In the genomic region with DNA sequence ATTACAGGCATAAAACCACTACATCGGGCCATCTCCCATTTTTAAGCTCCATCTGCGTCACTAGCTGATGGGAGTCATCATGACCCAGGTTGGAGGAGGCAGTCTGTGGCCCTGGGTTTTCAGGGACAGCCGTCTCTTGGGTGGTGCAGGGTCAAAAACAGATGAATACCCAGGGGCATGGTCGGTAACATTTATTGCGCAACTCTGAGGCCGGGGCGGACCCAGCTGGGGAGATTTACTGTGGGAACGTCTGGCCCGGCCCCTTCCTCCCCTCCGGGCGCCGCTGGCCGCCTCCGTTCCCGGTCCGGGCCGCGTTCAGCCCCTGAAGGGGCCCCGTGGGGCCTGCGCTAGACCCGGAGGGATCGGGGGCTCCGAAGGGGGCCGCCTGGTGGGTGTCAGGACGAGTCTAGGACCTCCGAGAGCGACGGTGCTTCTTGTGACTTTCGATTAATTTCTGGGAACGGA, we compare ENCODE assay signal across 6 cellular contexts. TPM values are rescaled to one million over a fixed set of nuclear protein-coding genes. Genes with fewer than 3 reads are reported as not detected.
DNase-seq lines count a peak whose midpoint lies in the region; ATAC-seq, FAIRE-seq and TF ChIP-seq lines count a peak whose summit lies in the region.

No MANE protein-coding gene starts in this region.

- H3K4me2 ChIP-seq in endothelial cell of umbilical vein (ENCODE audit: insufficient read depth, low read length) (no peak overlapping the region), PC-3 (ENCODE audit: low read length) (no peak overlapping the region)

- CTCF ChIA-PET in endothelial cell of umbilical vein (lab: Charles Lee) = interaction anchor here (0.9 to 1.9 kb wide), 6 partner anchors 10 to 62 kb away, joined by 3 to 8 read pairs (median 4); partner anchors contain the start of genes ODAD3 and PRKCSH
- CTCF ChIA-PET in PC-3 (lab: Charles Lee) = interaction anchor here (1.0 to 1.9 kb wide), 2 partner anchors 15 to 39 kb away, joined by 4 to 6 read pairs; partner anchors contain the start of gene PRKCSH

- no peaks in the 10 kb centered on the region for H3K36me3 ChIP-seq in endothelial cell of umbilical vein (ENCODE audit: control insufficient read depth in 2 of 2, extremely low read depth in 1 of 2, insufficient read depth in 2 of 2, low read length in 2 of 2)
- H3K36me3 ChIP-seq in PC-3 (ENCODE audit: low read depth, low read length) = no peaks in the 10 kb centered on the region

- H3K9me2 ChIP-seq in PC-3 (replicated peaks; ENCODE audit: low read length) = no peaks in the 10 kb centered on the region

- TF ChIP-seq POLR2A in endothelial cell of umbilical vein (IDR thresholded peaks at IDR 0.05; ENCODE audit: low read depth, low read length) = no peak

- no peak overlapping the region for H3K4me3 ChIP-seq in endothelial cell of umbilical vein (replicated peaks in 1 of 3; ENCODE audit: insufficient read depth in 1 of 3, low read depth in 1 of 3, low read length in 3 of 3)
- H3K4me3 ChIP-seq in retinal pigment epithelial cell (ENCODE audit: low read length) = peak overlapping the region; percentile 19
- H3K4me3 ChIP-seq in PC-3 (ENCODE audit: low read length) = no peak overlapping the region

- no peaks in the 10 kb centered on the region for H3F3A ChIP-seq in PC-3 (ENCODE audit: low read length, unreplicated experiment)

- TF ChIP-seq CTCF in endothelial cell of umbilical vein (IDR thresholded peaks at IDR 0.05; ENCODE audit: extremely low read depth in 1 of 2, insufficient read depth in 1 of 2, low read depth in 1 of 2, low read length in 2 of 2) (no peak), retinal pigment epithelial cell (conservative IDR thresholded peaks at IDR 0.05; ENCODE audit: low read depth, low read length) (no peak), PC-3 (conservative IDR thresholded peaks at IDR 0.05; ENCODE audit: low read depth, low read length) (no peak)

- H3K9ac ChIP-seq in endothelial cell of umbilical vein (replicated peaks; ENCODE audit: extremely low read depth, insufficient read depth, low read length) (no peak overlapping the region), PC-3 (ENCODE audit: low read length) (no peak overlapping the region)

- dilution Hi-C loops in endothelial cell of umbilical vein (cut with MboI; ENCODE audit: extremely low pct_ligation_motif_present, low sequenced_read_pairs) = no loop called here

- H3K27me3 ChIP-seq in endothelial cell of umbilical vein (ENCODE audit: control insufficient read depth in 2 of 2, insufficient read depth in 2 of 2, low read length in 2 of 2) = peaks cover 36 to 39% of the 10 kb centered on the region in 2 experiments
- no peaks in the 10 kb centered on the region for H3K27me3 ChIP-seq in PC-3 (ENCODE audit: low read length)

- peak; percentile 16 for DNase-seq in LHCN-M2 (ENCODE audit: low read depth)
- DNase-seq in endothelial cell of umbilical vein (ENCODE audit: low read depth, low spot score) = no peak
- DNase-seq in retinal pigment epithelial cell (ENCODE audit: low read depth) = no peak
- no peak for DNase-seq in SW 1271 (lab: John Stamatoyannopoulos, UW)
- no peak for DNase-seq in PC-3

- no peak for FAIRE-seq in endothelial cell of umbilical vein (lab: Jason Lieb, UNC)

- peaks cover 9% of the 10 kb centered on the region for H3K4me1 ChIP-seq in endothelial cell of umbilical vein (ENCODE audit: control insufficient read depth, extremely low read depth, insufficient read depth, low read length)
- H3K4me1 ChIP-seq in PC-3 (ENCODE audit: insufficient read depth, low read length) = no peaks in the 10 kb centered on the region

- intact Hi-C loops in endothelial cell of umbilical vein (cut with micrococcal nuclease) (loop anchor here (5.0 kb wide), 1 partner anchor 38 kb away; the partner anchor contains the start of gene EPOR), PC-3 (cut with micrococcal nuclease) (no loop called here)

- no peaks in the 10 kb centered on the region for H3K79me2 ChIP-seq in endothelial cell of umbilical vein (ENCODE audit: control insufficient read depth, insufficient read depth, low read length)
- H3K79me2 ChIP-seq in PC-3 (ENCODE audit: low read length) = no peaks in the 10 kb centered on the region

- BruUV-seq in endothelial cell of umbilical vein (replicated peaks; lab: Mats Ljungman, UMichigan) (no TSS peak), PC-3 (replicated peaks; lab: Mats Ljungman, UMichigan) (no TSS peak)

- no peak overlapping the region for H2AFZ ChIP-seq in endothelial cell of umbilical vein (ENCODE audit: low read depth, low read length)
- H2AFZ ChIP-seq in PC-3 (ENCODE audit: low read length) = no peak overlapping the region

- no peak overlapping the region for H3K27ac ChIP-seq in endothelial cell of umbilical vein (ENCODE audit: insufficient read depth, low read depth, low read length)
- no peak overlapping the region for H3K27ac ChIP-seq in PC-3 (ENCODE audit: low read length)

- POLR2A ChIA-PET in endothelial cell of umbilical vein (lab: Charles Lee) (no interaction called here), PC-3 (lab: Charles Lee; ENCODE audit: unreplicated experiment) (no interaction called here)

- H3K9me3 ChIP-seq in endothelial cell of umbilical vein (replicated peaks; ENCODE audit: control insufficient read depth, insufficient read depth, low read length) = no peaks in the 10 kb centered on the region
- no peaks in the 10 kb centered on the region for H3K9me3 ChIP-seq in PC-3 (ENCODE audit: low read length)

- H3K9me1 ChIP-seq in endothelial cell of umbilical vein (replicated peaks; ENCODE audit: control insufficient read depth, extremely low read depth, insufficient read depth, low read length) = no peaks in the 10 kb centered on the region

- no peak for ATAC-seq in HG02870 (IDR thresholded peaks at IDR 0.05; ENCODE audit: unreplicated experiment)
- ATAC-seq in PC-3 = no peak

- H4K20me1 ChIP-seq in endothelial cell of umbilical vein (replicated peaks; ENCODE audit: control insufficient read depth, extremely low read depth, insufficient read depth, low read length) (no peaks in the 10 kb centered on the region), PC-3 (ENCODE audit: low read length) (no peaks in the 10 kb centered on the region)

RNA-seq across cellular contexts. Expression of gene RGL3, which starts 1.3 kb away (rescaled TPM):
- total RNA-seq in LHCN-M2 (2014; rRNA removed) = 3.2 and 5.6 TPM in 2 replicates
- polyA plus RNA-seq in LHCN-M2 (2012) = 1.0 TPM
- 1.7 and 5.2 TPM in 2 replicates for total RNA-seq in endothelial cell of umbilical vein
- polyA plus RNA-seq in endothelial cell of umbilical vein = 0.23 and 0.56 TPM in 2 replicates
- 0.10 and 0.36 TPM in 2 replicates for polyA plus RNA-seq in endothelial cell of umbilical vein (2011; cell fraction: cytosol; rRNA removed)
- polyA plus RNA-seq in endothelial cell of umbilical vein (2011; cell fraction: nucleus; rRNA removed) = 2.1 and 3.6 TPM in 2 replicates
- polyA plus RNA-seq in endothelial cell of umbilical vein (2012) = 0.21 and 0.40 TPM in 2 replicates
- polyA minus RNA-seq in endothelial cell of umbilical vein = 0.45 TPM in 1 of 2 replicates, not detected in the other
- 8.7 TPM for polyA minus RNA-seq in endothelial cell of umbilical vein (2011; cell fraction: cytosol; rRNA and poly(A)+ RNA removed)
- 0.87 and 0.96 TPM in 2 replicates for polyA minus RNA-seq in endothelial cell of umbilical vein (2011; cell fraction: nucleus; rRNA and poly(A)+ RNA removed)
- total RNA-seq in PC-3 (2014; rRNA removed) = 23.5 and 24.2 TPM in 2 replicates

RNA-seq across cellular contexts. Expression of gene ODAD3, which starts 14.5 kb away (rescaled TPM):
- 0.38 and 0.75 TPM in 2 replicates for total RNA-seq in LHCN-M2 (2014; rRNA removed)
- polyA plus RNA-seq in LHCN-M2 (2012) = 0.68 TPM
- 0.97 TPM in 1 of 2 replicates, not detected in the other for total RNA-seq in endothelial cell of umbilical vein
- polyA plus RNA-seq in endothelial cell of umbilical vein = 0.05 and 0.14 TPM in 2 replicates
- polyA plus RNA-seq in endothelial cell of umbilical vein (2011; cell fraction: cytosol; rRNA removed) = 0.08 and 0.17 TPM in 2 replicates
- 0.35 and 0.57 TPM in 2 replicates for polyA plus RNA-seq in endothelial cell of umbilical vein (2011; cell fraction: nucleus; rRNA removed)
- 0.19 and 0.37 TPM in 2 replicates for polyA plus RNA-seq in endothelial cell of umbilical vein (2012)
- not detected in 2 replicates for polyA minus RNA-seq in endothelial cell of umbilical vein
- 1.0 TPM for polyA minus RNA-seq in endothelial cell of umbilical vein (2011; cell fraction: cytosol; rRNA and poly(A)+ RNA removed)
- not detected in 2 replicates for polyA minus RNA-seq in endothelial cell of umbilical vein (2011; cell fraction: nucleus; rRNA and poly(A)+ RNA removed)
- total RNA-seq in PC-3 (2014; rRNA removed) = 0.52 and 3.9 TPM in 2 replicates

RNA-seq across cellular contexts. Expression of gene PRKCSH, which starts 15.0 kb away (rescaled TPM):
- total RNA-seq in LHCN-M2 (2014; rRNA removed) (164 and 193 TPM in 2 replicates), endothelial cell of umbilical vein (387 and 425 TPM in 2 replicates), PC-3 (2014; rRNA removed) (222 and 266 TPM in 2 replicates)
- polyA plus RNA-seq in LHCN-M2 (2012) = 256 TPM
- polyA plus RNA-seq in endothelial cell of umbilical vein = 215 and 267 TPM in 2 replicates
- 150 and 165 TPM in 2 replicates for polyA plus RNA-seq in endothelial cell of umbilical vein (2011; cell fraction: cytosol; rRNA removed)
- 268 and 306 TPM in 2 replicates for polyA plus RNA-seq in endothelial cell of umbilical vein (2011; cell fraction: nucleus; rRNA removed)
- polyA plus RNA-seq in endothelial cell of umbilical vein (2012) = 232 and 364 TPM in 2 replicates
- polyA minus RNA-seq in endothelial cell of umbilical vein = 215 and 234 TPM in 2 replicates
- 209 TPM for polyA minus RNA-seq in endothelial cell of umbilical vein (2011; cell fraction: cytosol; rRNA and poly(A)+ RNA removed)
- 100 and 102 TPM in 2 replicates for polyA minus RNA-seq in endothelial cell of umbilical vein (2011; cell fraction: nucleus; rRNA and poly(A)+ RNA removed)

RNA-seq across cellular contexts. Expression of gene EPOR, which starts 36.3 kb away (rescaled TPM):
- total RNA-seq in LHCN-M2 (2014; rRNA removed) (7.7 and 8.3 TPM in 2 replicates), endothelial cell of umbilical vein (11.4 and 12.6 TPM in 2 replicates), PC-3 (2014; rRNA removed) (23.0 and 23.2 TPM in 2 replicates)
- polyA plus RNA-seq in LHCN-M2 (2012) = 4.3 TPM
- polyA plus RNA-seq in endothelial cell of umbilical vein = 17.3 and 23.5 TPM in 2 replicates
- 9.6 and 12.8 TPM in 2 replicates for polyA plus RNA-seq in endothelial cell of umbilical vein (2011; cell fraction: cytosol; rRNA removed)
- polyA plus RNA-seq in endothelial cell of umbilical vein (2011; cell fraction: nucleus; rRNA removed) = 12.7 and 14.8 TPM in 2 replicates
- 7.1 and 7.4 TPM in 2 replicates for polyA plus RNA-seq in endothelial cell of umbilical vein (2012)
- polyA minus RNA-seq in endothelial cell of umbilical vein = 8.6 and 9.9 TPM in 2 replicates
- 10.3 TPM for polyA minus RNA-seq in endothelial cell of umbilical vein (2011; cell fraction: cytosol; rRNA and poly(A)+ RNA removed)
- polyA minus RNA-seq in endothelial cell of umbilical vein (2011; cell fraction: nucleus; rRNA and poly(A)+ RNA removed) = 2.7 and 4.0 TPM in 2 replicates

RNA-seq across cellular contexts. Expression of gene SWSAP1, which starts 46.0 kb away (rescaled TPM):
- total RNA-seq in LHCN-M2 (2014; rRNA removed) (1.5 and 2.2 TPM in 2 replicates), endothelial cell of umbilical vein (2.7 and 3.7 TPM in 2 replicates), PC-3 (2014; rRNA removed) (5.2 and 6.1 TPM in 2 replicates)
- 1.3 TPM for polyA plus RNA-seq in LHCN-M2 (2012)
- 4.4 and 4.8 TPM in 2 replicates for polyA plus RNA-seq in endothelial cell of umbilical vein
- polyA plus RNA-seq in endothelial cell of umbilical vein (2011; cell fraction: cytosol; rRNA removed) = 2.2 and 3.3 TPM in 2 replicates
- 1.5 and 1.7 TPM in 2 replicates for polyA plus RNA-seq in endothelial cell of umbilical vein (2011; cell fraction: nucleus; rRNA removed)
- polyA plus RNA-seq in endothelial cell of umbilical vein (2012) = 2.3 and 2.8 TPM in 2 replicates
- polyA minus RNA-seq in endothelial cell of umbilical vein = 0.49 and 1.6 TPM in 2 replicates
- 0.92 TPM for polyA minus RNA-seq in endothelial cell of umbilical vein (2011; cell fraction: cytosol; rRNA and poly(A)+ RNA removed)
- 0.72 and 1.5 TPM in 2 replicates for polyA minus RNA-seq in endothelial cell of umbilical vein (2011; cell fraction: nucleus; rRNA and poly(A)+ RNA removed)
